1 cellular context compared by ENCODE assay signal in genomic region chr19:2729943-2730818, GRCh38.
TF ChIP-seq lines count a peak whose summit lies in the region.

No MANE protein-coding gene starts in this region.

TF ChIP-seq in HepG2, 621 proteins besides CTCF, POLR2A, EP300 and RAD21:
- no peak for TF ChIP-seq TARDBP (CRISPR knock-in tag; IDR thresholded peaks at IDR 0.05)
- peak; percentile 44 for TF ChIP-seq AGO2 (optimal IDR thresholded peaks at IDR 0.05; ENCODE audit: low read depth, low read length)
- TF ChIP-seq ZNF20 (CRISPR knock-in tag; IDR thresholded peaks at IDR 0.05) = no peak
